In genomic region chr13:64909184-64909583, GRCh38 we compare ENCODE assay signal across 26 cellular contexts.
"Had no signal": no experiment of that assay in that cellular context is flagged by ENCODE, and none has a peak within 500 bp of the region (broad histone marks: within the 10 kb centered on the region; RNA-seq: fewer than 3 reads in every experiment).

No MANE protein-coding gene starts in this region.

- H3K36me3 Mint-ChIP-seq: immature natural killer cell; naive thymus-derived CD4-positive, alpha-beta T cell; stimulated activated naive B cell treated with anti-CD40 and anti-IgM and Interleukin-4, amounts not matched to agents 10 μg/mL and 1 μg/mL and 100 μg/mL, for 72 hours had no signal

- H3K4me3 Mint-ChIP-seq: immature natural killer cell; naive thymus-derived CD4-positive, alpha-beta T cell; nephron; stimulated activated naive B cell treated with anti-CD40 and anti-IgM and Interleukin-4, amounts not matched to agents 10 μg/mL and 1 μg/mL and 100 μg/mL, for 72 hours; stimulated activated naive CD8-positive, alpha-beta T cell treated with anti-CD3 and anti-CD28 coated beads, Interleukin-15, Interleukin-2, amounts not matched to agents 100 ng/mL and 50 ng/mL, for 24 hours had no signal

- H3K27ac ChIP-seq: dorsolateral prefrontal cortex, esophagus muscularis mucosa, heart right ventricle, prostate gland, skin epidermis, thoracic aorta, tibial nerve, upper lobe of left lung had no signal

- H3K27me3 Mint-ChIP-seq: naive thymus-derived CD4-positive, alpha-beta T cell; stimulated activated naive B cell treated with anti-CD40 and anti-IgM and Interleukin-4, amounts not matched to agents 10 μg/mL and 1 μg/mL and 100 μg/mL, for 72 hours; stimulated activated naive CD8-positive, alpha-beta T cell treated with anti-CD3 and anti-CD28 coated beads, Interleukin-15, Interleukin-2, amounts not matched to agents 100 ng/mL and 50 ng/mL, for 24 hours had no signal

- DNase-seq: dorsolateral prefrontal cortex; effector CD4-positive, alpha-beta T cell; foreskin melanocyte; glutamatergic neuron; heart right ventricle; hypothalamus; immature natural killer cell; islet precursor cell; mesendoderm; midbrain; naive thymus-derived CD4-positive, alpha-beta T cell; nucleus accumbens; right cardiac atrium; stimulated activated CD4-positive, alpha-beta T cell treated with anti-CD3 and anti-CD28 coated beads, Interleukin-15, amount 100 ng/mL, for 24 hours; stimulated activated CD4-positive, alpha-beta T cell treated with anti-CD3 and anti-CD28 coated beads, Interleukin-2, amount 100 ng/mL, for 48 hours; stimulated activated naive B cell treated with anti-CD40 and anti-IgM and Interleukin-4, amounts not matched to agents 10 μg/mL and 1 μg/mL and 100 μg/mL, for 72 hours; upper lobe of left lung had no signal

- H3K27ac Mint-ChIP-seq: immature natural killer cell; naive thymus-derived CD4-positive, alpha-beta T cell; nephron; stimulated activated naive B cell treated with anti-CD40 and anti-IgM and Interleukin-4, amounts not matched to agents 10 μg/mL and 1 μg/mL and 100 μg/mL, for 72 hours; stimulated activated naive CD8-positive, alpha-beta T cell treated with anti-CD3 and anti-CD28 coated beads, Interleukin-15, Interleukin-2, amounts not matched to agents 100 ng/mL and 50 ng/mL, for 24 hours had no signal

- H3K4me1 ChIP-seq: esophagus muscularis mucosa, heart right ventricle, prostate gland, tibial nerve, upper lobe of left lung had no signal

- H3K36me3 ChIP-seq: esophagus muscularis mucosa, heart right ventricle, prostate gland, thoracic aorta, tibial nerve, upper lobe of left lung had no signal

- H3K4me3 ChIP-seq: dorsolateral prefrontal cortex, esophagus muscularis mucosa, heart right ventricle, lung, prostate gland, skin epidermis, thoracic aorta, tibial nerve, upper lobe of left lung had no signal

- H3K4me1 Mint-ChIP-seq: immature natural killer cell; naive thymus-derived CD4-positive, alpha-beta T cell; nephron; stimulated activated naive B cell treated with anti-CD40 and anti-IgM and Interleukin-4, amounts not matched to agents 10 μg/mL and 1 μg/mL and 100 μg/mL, for 72 hours had no signal

- H3K27me3 ChIP-seq: dorsolateral prefrontal cortex, esophagus muscularis mucosa, heart right ventricle, tibial nerve, upper lobe of left lung had no signal

- ATAC-seq: heart right ventricle; left lobe of liver; naive thymus-derived CD4-positive, alpha-beta T cell; right cardiac atrium; stimulated activated naive B cell treated with anti-CD40 and anti-IgM and Interleukin-4, amounts not matched to agents 10 μg/mL and 1 μg/mL and 100 μg/mL, for 72 hours had no signal

- H3K9me3 ChIP-seq: prostate gland, thoracic aorta, upper lobe of left lung had no signal
